ENCODE assay signal across 12 cellular contexts in genomic region chr4:77629885-77630284, GRCh38. TPM values are rescaled to one million over a fixed set of nuclear protein-coding genes. Genes with fewer than 3 reads are reported as not detected.
DNase-seq lines count a peak whose midpoint lies in the region; ATAC-seq and TF ChIP-seq lines count a peak whose summit lies in the region.
"Had no signal": no experiment of that assay in that cellular context is flagged by ENCODE, and none has a peak within 500 bp of the region (broad histone marks: within the 10 kb centered on the region; RNA-seq: fewer than 3 reads in every experiment).

No MANE protein-coding gene starts in this region.

- ATAC-seq in GM18511 (IDR thresholded peaks at IDR 0.05; ENCODE audit: unreplicated experiment), result peak; percentile 91
- peak; percentile 92 for ATAC-seq in GM19395 (IDR thresholded peaks at IDR 0.05; ENCODE audit: unreplicated experiment)
- peak; percentile 93 for ATAC-seq in HG02852 (IDR thresholded peaks at IDR 0.05; ENCODE audit: unreplicated experiment)
- ATAC-seq in HG03571 (IDR thresholded peaks at IDR 0.05; ENCODE audit: unreplicated experiment), result peak; percentile 80
- ATAC-seq in SK-N-SH treated with all-trans-retinoic acid at 6 μM for 48 hours, result no peak
- no peak for ATAC-seq in heart right ventricle
- ATAC-seq: gastrocnemius medialis had no signal

- no peak overlapping the region for H3K4me3 ChIP-seq in heart right ventricle
- H3K4me3 ChIP-seq: gastrocnemius medialis had no signal

- intact Hi-C loops in heart right ventricle (cut with DNase I), result loop anchor here in 1 of 10 donors (10.0 kb wide), 1 partner anchor 235 kb away; the partner anchor contains the start of gene MRPL1

- H3K9me3 ChIP-seq in heart right ventricle, result no peaks in the 10 kb centered on the region
- H3K9me3 ChIP-seq: gastrocnemius medialis had no signal

- H3K27ac ChIP-seq in heart right ventricle, result no peak overlapping the region
- H3K27ac ChIP-seq: gastrocnemius medialis had no signal

- H3K27me3 ChIP-seq in heart right ventricle, result no peaks in the 10 kb centered on the region
- H3K27me3 ChIP-seq: gastrocnemius medialis had no signal

- TF ChIP-seq CTCF in heart right ventricle (IDR thresholded peaks at IDR 0.05), result no peak

- WGBS in heart right ventricle, 2 donors, result 74 to 85% methylated on average over 2 of the region's 2 CpGs

- H3K36me3 ChIP-seq in heart right ventricle, result no peaks in the 10 kb centered on the region
- H3K36me3 ChIP-seq: gastrocnemius medialis had no signal

- DNase-seq in C1 segment of cervical spinal cord (lab: John Stamatoyannopoulos, UW) (no peak), NCI-H1105 treated with DMSO at 0.1 percent for 48 hours (lab: John Stamatoyannopoulos, UW) (no peak), heart right ventricle (no peak)
- DNase-seq: gastrocnemius medialis, NCI-H774, SW 1271 had no signal

- H3K4me1 ChIP-seq in heart right ventricle, result no peaks in the 10 kb centered on the region
- H3K4me1 ChIP-seq: gastrocnemius medialis had no signal

TF ChIP-seq in SK-N-SH treated with all-trans-retinoic acid at 6 μM for 48 hours, 23 proteins besides CTCF, POLR2A, EP300 and RAD21:
- TF ChIP-seq ZFP30 (CRISPR knock-in tag; IDR thresholded peaks at IDR 0.05), result no peak
- no peak for TF ChIP-seq SNAI2 (CRISPR knock-in tag; IDR thresholded peaks at IDR 0.05)
- no peak for TF ChIP-seq GLIS3 (CRISPR knock-in tag; IDR thresholded peaks at IDR 0.05)
- no peak for TF ChIP-seq ISL1 (CRISPR knock-in tag; IDR thresholded peaks at IDR 0.05)
- no peak for TF ChIP-seq BACH2 (CRISPR knock-in tag; IDR thresholded peaks at IDR 0.05; ENCODE audit: borderline replicate concordance)
- no peak for TF ChIP-seq CSDC2 (CRISPR knock-in tag; IDR thresholded peaks at IDR 0.05)
- no peak for TF ChIP-seq TOX (CRISPR knock-in tag; IDR thresholded peaks at IDR 0.05; ENCODE audit: borderline replicate concordance)
- no peak for TF ChIP-seq ZFP3 (CRISPR knock-in tag; IDR thresholded peaks at IDR 0.05)
- TF ChIP-seq POU6F1 (CRISPR knock-in tag; IDR thresholded peaks at IDR 0.05; ENCODE audit: borderline replicate concordance, low read depth), result no peak
- TF ChIP-seq ESRRG (CRISPR knock-in tag; IDR thresholded peaks at IDR 0.05), result no peak
- no peak for TF ChIP-seq PATZ1 (CRISPR knock-in tag; IDR thresholded peaks at IDR 0.05; ENCODE audit: borderline replicate concordance)
- no peak for TF ChIP-seq PPARA (CRISPR knock-in tag; IDR thresholded peaks at IDR 0.05; ENCODE audit: borderline replicate concordance)
- no peak for TF ChIP-seq ZNF8 (CRISPR knock-in tag; IDR thresholded peaks at IDR 0.05)
- no peak for TF ChIP-seq OSR1 (CRISPR knock-in tag; IDR thresholded peaks at IDR 0.05)
- TF ChIP-seq ZNF565 (CRISPR knock-in tag; conservative IDR thresholded peaks at IDR 0.05; ENCODE audit: low read depth), result no peak
- no peak for TF ChIP-seq TSHZ2 (CRISPR knock-in tag; IDR thresholded peaks at IDR 0.05)

RNA-seq across cellular contexts. Expression of gene CXCL13, which starts 24.3 kb away (rescaled TPM):
- total RNA-seq in heart right ventricle, result not detected
- polyA plus RNA-seq in heart right ventricle, result under 1 TPM in 1 of 2 donors, not detected in 1; 0.06 TPM
- total RNA-seq: gastrocnemius medialis, lung microvascular endothelial cell had no signal

Comparison
In these comparisons a context has a peak if more than half of its experiments do, and no peak if none do; other contexts are left out.
1. ATAC-seq: peak in GM18511 (single experiment), GM19395 (single experiment), HG02852 (single experiment) and HG03571 (single experiment); none in SK-N-SH treated with all-trans-retinoic acid at 6 μM for 48 hours (single experiment) and heart right ventricle (0 of 8).